ENCODE assay signal across 14 cellular contexts in genomic region chr18:79058007-79058406, GRCh38. TPM values are rescaled to one million over a fixed set of nuclear protein-coding genes. Genes with fewer than 3 reads are reported as not detected.
A peak's percentile ranks its signal among the peaks of the same experiment; 100 is the strongest.
DNase-seq lines count a peak whose midpoint lies in the region; ATAC-seq and TF ChIP-seq lines count a peak whose summit lies in the region.
"Had no signal": no experiment of that assay in that cellular context is flagged by ENCODE, and none has a peak within 500 bp of the region (broad histone marks: within the 10 kb centered on the region; RNA-seq: fewer than 3 reads in every experiment).

No MANE protein-coding gene starts in this region.

- H3K27me3 Mint-ChIP-seq in naive B cell, result peaks cover 19 to 28% (median 23%) of the 10 kb centered on the region in 3 donors
- peaks cover 5% of the 10 kb centered on the region for H3K27me3 Mint-ChIP-seq in osteocyte (ENCODE audit: unreplicated experiment)
- H3K27me3 Mint-ChIP-seq in MCF 10A (ENCODE audit: insufficient read depth, unreplicated experiment), result peaks cover 7% of the 10 kb centered on the region

- H3K4me1 Mint-ChIP-seq in naive B cell (peaks cover 5 to 8% (median 7%) of the 10 kb centered on the region in 3 donors), osteocyte (ENCODE audit: unreplicated experiment) (no peaks in the 10 kb centered on the region), MCF 10A (ENCODE audit: insufficient read depth, unreplicated experiment) (no peaks in the 10 kb centered on the region)
- H3K4me1 Mint-ChIP-seq: activated naive CD8-positive, alpha-beta T cell treated with anti-CD3 and anti-CD28 coated beads, Interleukin-2, amount 50 U/mL, for 24 hours; WTC11 had no signal

- TF ChIP-seq CTCF in osteocyte (IDR thresholded peaks at IDR 0.05) (no peak), MCF 10A (IDR thresholded peaks at IDR 0.05; ENCODE audit: unreplicated experiment) (no peak)

- H3K36me3 Mint-ChIP-seq in naive B cell (no peaks in the 10 kb centered on the region), osteocyte (ENCODE audit: unreplicated experiment) (no peaks in the 10 kb centered on the region), MCF 10A (ENCODE audit: insufficient read depth, unreplicated experiment) (no peaks in the 10 kb centered on the region)

- DNase-seq in naive B cell, result no peak
- no peak for DNase-seq in osteocyte (ENCODE audit: extremely low spot score, unreplicated experiment)
- DNase-seq in activated naive CD4-positive, alpha-beta T cell treated with Interleukin-2 at 50 U/mL for 16 hours, result no peak
- no peak for DNase-seq in MCF 10A (ENCODE audit: unreplicated experiment)
- DNase-seq: activated naive CD8-positive, alpha-beta T cell treated with anti-CD3 and anti-CD28 coated beads, Interleukin-2, amount 50 U/mL, for 24 hours; DMS79; effector memory CD8-positive, alpha-beta T cell; NCI-H1092; stimulated activated naive CD8-positive, alpha-beta T cell treated with anti-CD3 and anti-CD28 coated beads, Interleukin-15, Interleukin-2, amounts not matched to agents 100 U/mL and 50 U/mL, for 24 hours had no signal

- H3K4me3 Mint-ChIP-seq in naive B cell (no peak overlapping the region), osteocyte (ENCODE audit: unreplicated experiment) (no peak overlapping the region), MCF 10A (ENCODE audit: unreplicated experiment) (no peak overlapping the region)
- H3K4me3 Mint-ChIP-seq: activated naive CD8-positive, alpha-beta T cell treated with anti-CD3 and anti-CD28 coated beads, Interleukin-2, amount 50 U/mL, for 24 hours; effector memory CD8-positive, alpha-beta T cell; WTC11 had no signal

- H3K9me3 Mint-ChIP-seq in naive B cell, result peaks cover 0 to 8% (median 2%) of the 10 kb centered on the region in 7 donors
- H3K9me3 Mint-ChIP-seq in osteocyte (ENCODE audit: unreplicated experiment), result no peaks in the 10 kb centered on the region
- H3K9me3 Mint-ChIP-seq in MCF 10A (ENCODE audit: unreplicated experiment), result no peaks in the 10 kb centered on the region
- H3K9me3 Mint-ChIP-seq: activated naive CD8-positive, alpha-beta T cell treated with anti-CD3 and anti-CD28 coated beads, Interleukin-2, amount 50 U/mL, for 24 hours; effector memory CD8-positive, alpha-beta T cell had no signal

- H3K27ac Mint-ChIP-seq in naive B cell, result no peak overlapping the region
- H3K27ac Mint-ChIP-seq in osteocyte (ENCODE audit: unreplicated experiment), result no peak overlapping the region
- H3K27ac Mint-ChIP-seq in MCF 10A (ENCODE audit: low read depth, unreplicated experiment), result no peak overlapping the region
- H3K27ac Mint-ChIP-seq: activated naive CD8-positive, alpha-beta T cell treated with anti-CD3 and anti-CD28 coated beads, Interleukin-2, amount 50 U/mL, for 24 hours; effector memory CD8-positive, alpha-beta T cell; WTC11 had no signal

- CTCF ChIA-PET in MCF 10A (lab: Yijun Ruan, JAX), result no interaction called here

- BruUV-seq in MCF 10A (replicated peaks; lab: Mats Ljungman, UMichigan), result no TSS peak

- intact Hi-C loops in MCF 10A (cut with micrococcal nuclease), result no loop called here

- ATAC-seq in GM19035 (IDR thresholded peaks at IDR 0.05; ENCODE audit: unreplicated experiment) (peak; percentile 67), GM21737 (IDR thresholded peaks at IDR 0.05; ENCODE audit: unreplicated experiment) (peak; percentile 56), HG03432 (IDR thresholded peaks at IDR 0.05; ENCODE audit: unreplicated experiment) (peak; percentile 68), naive B cell (ENCODE audit: low read depth in 2 of 2) (peak; percentile 63 to 71), SK-N-SH treated with all-trans-retinoic acid at 6 μM for 48 hours (no peak)
- ATAC-seq: activated naive CD8-positive, alpha-beta T cell treated with anti-CD3 and anti-CD28 coated beads, Interleukin-2, amount 50 U/mL, for 24 hours; effector memory CD8-positive, alpha-beta T cell; stimulated activated naive CD8-positive, alpha-beta T cell treated with anti-CD3 and anti-CD28 coated beads, Interleukin-15, Interleukin-2, amounts not matched to agents 100 U/mL and 50 U/mL, for 24 hours; WTC11 had no signal

- POLR2A ChIA-PET in MCF 10A (lab: Yijun Ruan, JAX), result no interaction called here

TF ChIP-seq in SK-N-SH treated with all-trans-retinoic acid at 6 μM for 48 hours, 23 proteins besides CTCF, POLR2A, EP300 and RAD21:
- TF ChIP-seq OSR1 (CRISPR knock-in tag; IDR thresholded peaks at IDR 0.05), result no peak
- no peak for TF ChIP-seq CSDC2 (CRISPR knock-in tag; IDR thresholded peaks at IDR 0.05)
- no peak for TF ChIP-seq POU6F1 (CRISPR knock-in tag; IDR thresholded peaks at IDR 0.05; ENCODE audit: borderline replicate concordance, low read depth)
- no peak for TF ChIP-seq TOX (CRISPR knock-in tag; IDR thresholded peaks at IDR 0.05; ENCODE audit: borderline replicate concordance)
- TF ChIP-seq ZNF8 (CRISPR knock-in tag; IDR thresholded peaks at IDR 0.05), result no peak
- TF ChIP-seq BACH2 (CRISPR knock-in tag; IDR thresholded peaks at IDR 0.05; ENCODE audit: borderline replicate concordance), result no peak
- no peak for TF ChIP-seq ESRRG (CRISPR knock-in tag; IDR thresholded peaks at IDR 0.05)
- TF ChIP-seq ISL1 (CRISPR knock-in tag; IDR thresholded peaks at IDR 0.05), result no peak
- no peak for TF ChIP-seq CSRNP3 (CRISPR knock-in tag; IDR thresholded peaks at IDR 0.05)
- no peak for TF ChIP-seq RARB (CRISPR knock-in tag; IDR thresholded peaks at IDR 0.05)
- no peak for TF ChIP-seq GLIS3 (CRISPR knock-in tag; IDR thresholded peaks at IDR 0.05)
- TF ChIP-seq TCF4 (CRISPR knock-in tag; IDR thresholded peaks at IDR 0.05; ENCODE audit: borderline replicate concordance), result no peak
- TF ChIP-seq ZC3H10 (CRISPR knock-in tag; IDR thresholded peaks at IDR 0.05), result no peak
- TF ChIP-seq PPARA (CRISPR knock-in tag; IDR thresholded peaks at IDR 0.05; ENCODE audit: borderline replicate concordance), result no peak
- no peak for TF ChIP-seq ZFP3 (CRISPR knock-in tag; IDR thresholded peaks at IDR 0.05)
- no peak for TF ChIP-seq TSHZ2 (CRISPR knock-in tag; IDR thresholded peaks at IDR 0.05)

RNA-seq across cellular contexts. Expression of gene ATP9B, which starts 11.2 kb away (rescaled TPM):
- polyA plus RNA-seq in naive B cell (ENCODE audit: low read depth in 6 of 6), result 10 to 100 TPM; 14.7 to 27.6 (median 16.3) TPM
- 27.3 and 27.4 TPM in 2 replicates for total RNA-seq in osteocyte
- 25.5 and 34.4 TPM in 2 replicates for total RNA-seq in MCF 10A (2022)
